8 cellular contexts compared by ENCODE assay signal in genomic region chr15:85702321-85703230, GRCh38.
DNase-seq lines count a peak whose midpoint lies in the region; TF ChIP-seq lines count a peak whose summit lies in the region.

No MANE protein-coding gene starts in this region.

- no peak overlapping the region for H3K27ac Mint-ChIP-seq in Calu3 (ENCODE audit: unreplicated experiment)

- peaks cover 21% of the 10 kb centered on the region for H3K4me1 Mint-ChIP-seq in Calu3 (ENCODE audit: low read depth, unreplicated experiment)

- CTCF ChIA-PET in Calu3 (lab: Charles Lee): interaction anchor here (1.0 to 1.1 kb wide), 2 partner anchors 61 to 135 kb away, joined by 4 to 5 read pairs; no protein-coding TSS in a partner anchor

- H3K9me3 Mint-ChIP-seq in Calu3 (ENCODE audit: low read depth, unreplicated experiment): no peaks in the 10 kb centered on the region

- WGBS in adrenal gland, 4 donors: 31 to 54% (median 42%) methylated on average over 7 of the region's 7 CpGs

- no peaks in the 10 kb centered on the region for H3K9me3 ChIP-seq in HUES48 (ENCODE audit: control insufficient read depth, insufficient read depth, low read length)
- H3K9me3 ChIP-seq in adrenal gland (replicated peaks in 1 of 3): no peaks in the 10 kb centered on the region

- H3K27me3 ChIP-seq in HUES48 (ENCODE audit: control insufficient read depth, insufficient read depth, low read length) (no peaks in the 10 kb centered on the region), adrenal gland (no peaks in the 10 kb centered on the region)

- H3K27me3 Mint-ChIP-seq in Calu3 (ENCODE audit: unreplicated experiment): no peaks in the 10 kb centered on the region

- H3K27ac ChIP-seq in HUES48 (ENCODE audit: low read depth, low read length) (peak overlapping the region; percentile 57), adrenal gland (peak overlapping the region in 3 of 5 donors; percentile 3 to 87 (median 78))

- no peak for TF ChIP-seq CTCF in adrenal gland (IDR thresholded peaks at IDR 0.05)
- no peak for TF ChIP-seq CTCF in Calu3 (IDR thresholded peaks at IDR 0.05; ENCODE audit: unreplicated experiment)

- H3K4me3 ChIP-seq in HUES48 (ENCODE audit: low read depth, low read length) (no peak overlapping the region), adrenal gland (no peak overlapping the region)

- BruUV-seq in Calu3 (replicated peaks; lab: Mats Ljungman, UMichigan): no TSS peak

- TF ChIP-seq POLR2A in adrenal gland (IDR thresholded peaks at IDR 0.05): no peak

- H3K9ac ChIP-seq in HUES48 (ENCODE audit: low read depth, low read length): no peak overlapping the region

- no peak overlapping the region for H3K4me3 Mint-ChIP-seq in Calu3 (ENCODE audit: low read depth, unreplicated experiment)

- H3K36me3 Mint-ChIP-seq in Calu3 (ENCODE audit: insufficient read depth, unreplicated experiment): peaks cover 30% of the 10 kb centered on the region

- H3K4me1 ChIP-seq in HUES48 (ENCODE audit: control insufficient read depth, insufficient read depth, low read length): peaks cover 13% of the 10 kb centered on the region
- peaks cover 18 to 53% of the 10 kb centered on the region in 2 donors for H3K4me1 ChIP-seq in adrenal gland (replicated peaks in 1 of 2)

- DNase-seq in AG08396 (ENCODE audit: low spot score) (peak; percentile 11), adrenal gland (no peak), myocyte (ENCODE audit: low read depth) (peak; percentile 59), Calu3 (no peak), NOMO-1 treated with dmso at 0.1 percent for 144 hours (lab: John Stamatoyannopoulos, UW; ENCODE audit: unreplicated experiment) (no peak), COLO668 (lab: John Stamatoyannopoulos, UW; ENCODE audit: unreplicated experiment) (no peak), SHP77 (lab: John Stamatoyannopoulos, UW) (no peak)

- intact Hi-C loops in adrenal gland (cut with DNase I) (no loop called here), Calu3 (cut with micrococcal nuclease; ENCODE audit: unreplicated experiment) (loop anchor here (10.0 kb wide), 2 partner anchors 218 to 408 kb away; no protein-coding TSS in a partner anchor)

- no peaks in the 10 kb centered on the region; the same call in 1 of the 2 replicates for H3K36me3 ChIP-seq in HUES48 (ENCODE audit: control insufficient read depth, insufficient read depth, low read length)
- peaks cover 0 to 5% of the 10 kb centered on the region in 2 donors for H3K36me3 ChIP-seq in adrenal gland (replicated peaks in 1 of 2)

Comparison
In these comparisons a context has a peak if more than half of its experiments do, and no peak if none do; other contexts are left out.
1. DNase-seq: peak in AG08396 (single experiment) and myocyte (single experiment); none in adrenal gland (0 of 7), Calu3 (single experiment), NOMO-1 treated with dmso at 0.1 percent for 144 hours (single experiment), COLO668 (single experiment) and SHP77 (0 of 2).